ENCODE assay signal across 10 cellular contexts in the genomic region with DNA sequence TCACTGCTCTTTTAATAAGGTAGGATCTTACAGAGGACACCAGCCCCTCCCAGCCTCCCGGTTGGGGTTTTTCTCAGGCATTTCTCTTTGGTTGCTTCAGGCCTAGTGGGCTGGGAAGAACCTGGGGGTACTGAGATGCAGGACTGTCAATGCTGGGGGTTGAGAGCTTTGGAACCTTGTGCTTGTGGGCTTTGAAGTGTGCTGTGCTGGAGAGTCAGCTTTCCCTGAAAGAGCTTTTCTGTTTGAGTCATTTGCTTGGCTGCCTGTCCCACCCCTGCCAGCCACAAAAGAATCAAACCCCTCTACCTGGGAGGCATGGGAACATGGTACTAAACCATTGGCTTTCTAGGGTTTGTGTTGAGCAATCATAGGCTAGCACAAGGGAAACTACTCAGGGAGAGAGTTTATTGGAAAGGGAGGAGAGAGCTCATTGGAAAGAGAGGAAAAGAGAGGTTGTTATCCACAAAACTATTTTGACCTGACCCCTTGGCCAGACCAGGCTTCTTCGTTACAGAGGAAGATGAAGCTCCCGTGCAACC. TPM values are rescaled to one million over a fixed set of nuclear protein-coding genes. Genes with fewer than 3 reads are reported as not detected.
DNase-seq lines count a peak whose midpoint lies in the region; ATAC-seq and TF ChIP-seq lines count a peak whose summit lies in the region.
"Had no signal": no experiment of that assay in that cellular context is flagged by ENCODE, and none has a peak within 500 bp of the region (broad histone marks: within the 10 kb centered on the region; RNA-seq: fewer than 3 reads in every experiment).

No MANE protein-coding gene starts in this region.

- ATAC-seq in lung (ENCODE audit: insufficient read depth, low FRiP score) = no peak

- no peaks in the 10 kb centered on the region for H3K9me3 ChIP-seq in lung (ENCODE audit: control insufficient read depth in 2 of 2, insufficient read depth in 1 of 2, low read length in 1 of 2)
- H3K9me3 ChIP-seq: heart left ventricle, SJSA1 had no signal

- H3K4me3 Mint-ChIP-seq in brain = peak overlapping the region; percentile 93 to 100 (median 99)

- H3K27me3 ChIP-seq in ACC112 (ENCODE audit: insufficient read depth, low read length) (no peaks in the 10 kb centered on the region), HL-60 (ENCODE audit: insufficient read depth, poor library complexity, severe bottlenecking) (no peaks in the 10 kb centered on the region), lung (ENCODE audit: control insufficient read depth, insufficient read depth) (no peaks in the 10 kb centered on the region)

- peaks cover 86% of the 10 kb centered on the region for H3K4me1 Mint-ChIP-seq in brain

- H3K4me1 ChIP-seq in ACC112 (ENCODE audit: control insufficient read depth, insufficient read depth, low read length, unreplicated experiment) (peaks cover 42% of the 10 kb centered on the region), lung (ENCODE audit: control insufficient read depth in 2 of 2, insufficient read depth in 2 of 2, low read length in 2 of 2) (peaks cover 0 to 14% of the 10 kb centered on the region in 2 donors)

- H3K27ac ChIP-seq in ACC112 (ENCODE audit: low read depth, low read length) (no peak overlapping the region), HL-60 (replicated peaks) (no peak overlapping the region), lung (ENCODE audit: low read depth in 1 of 2, low read length in 1 of 2) (no peak overlapping the region)
- H3K27ac ChIP-seq: heart left ventricle, SJSA1 had no signal

- peaks cover 40% of the 10 kb centered on the region for H3K36me3 ChIP-seq in ACC112 (ENCODE audit: insufficient read depth, low read length)
- H3K36me3 ChIP-seq in lung (ENCODE audit: control insufficient read depth in 2 of 2, insufficient read depth in 2 of 2, low read length in 2 of 2) = peaks cover 0 to 8% of the 10 kb centered on the region in 2 donors

- DNase-seq in HL-60 (ENCODE audit: low read depth in 1 of 2, low spot score in 1 of 2) (no peak), lung (ENCODE audit: low spot score) (no peak), NCI-H446 treated with DMSO at 0.1 percent for 48 hours (lab: John Stamatoyannopoulos, UW) (no peak), RPMI8226 (no peak), SHP77 (lab: John Stamatoyannopoulos, UW) (no peak), globus pallidus (ENCODE audit: low spot score) (no peak)
- DNase-seq: heart left ventricle had no signal

- TF ChIP-seq CTCF in HL-60 (IDR thresholded peaks at IDR 0.05; ENCODE audit: insufficient read depth, low read length) = no peak
- no peak for TF ChIP-seq CTCF in brain (conservative IDR thresholded peaks at IDR 0.05)
- no peak for TF ChIP-seq CTCF in lung (IDR thresholded peaks at IDR 0.05; ENCODE audit: control extremely low read depth, extremely low read depth)

- peaks cover 0 to 3% (median 0%) of the 10 kb centered on the region in 5 experiments for H3K9me3 Mint-ChIP-seq in brain

- H3K36me3 Mint-ChIP-seq in brain = peaks cover 59% of the 10 kb centered on the region

- 67 to 73% methylated on average over 3 of the region's 3 CpGs for WGBS in lung, 2 donors

- H3K27ac Mint-ChIP-seq in brain = peak overlapping the region; percentile 78 to 99 (median 97)

- H2AFZ ChIP-seq in ACC112 (ENCODE audit: low read length, unreplicated experiment) = no peak overlapping the region

- H3K27me3 Mint-ChIP-seq in brain = peaks cover 19% of the 10 kb centered on the region

- peaks cover 31% of the 10 kb centered on the region for H3K79me2 ChIP-seq in ACC112 (ENCODE audit: control insufficient read depth, insufficient read depth, low read length, unreplicated experiment)

- H3K4me3 ChIP-seq in ACC112 (ENCODE audit: low read depth, low read length) (peak overlapping the region; percentile 98), HL-60 (replicated peaks; ENCODE audit: insufficient read depth, low read length) (peak overlapping the region; percentile 81), lung (peak overlapping the region; percentile 61)

RNA-seq across cellular contexts. Expression of gene SCD, which starts 1.4 kb away (rescaled TPM):
- polyA plus RNA-seq in brain (ENCODE audit: insufficient read depth, low read depth, low replicate concordance) (423 TPM), lung (100 to 1,000 TPM; 136 to 144 TPM)
- total RNA-seq in lung = 100 to 1,000 TPM; 334 to 383 TPM

RNA-seq across cellular contexts. Expression of gene PKD2L1, which starts 18.4 kb away (rescaled TPM):
- polyA plus RNA-seq in brain (ENCODE audit: insufficient read depth, low read depth, low replicate concordance) (1.3 TPM), lung (1 to 10 TPM in 1 of 2 donors, under 1 TPM in 1; 0.88 to 1.5 TPM)
- total RNA-seq in lung = 1 to 10 TPM in 1 of 2 donors, under 1 TPM in 1; 0.46 to 1.1 TPM
- total RNA-seq: heart left ventricle, SJSA1 had no signal
- polyA plus RNA-seq: heart left ventricle had no signal
